ENCODE assay signal across 1 cellular context in genomic region chr6:145508107-145508506, GRCh38.
TF ChIP-seq lines count a peak whose summit lies in the region.

No MANE protein-coding gene starts in this region.

TF ChIP-seq in H1, 55 proteins besides CTCF, POLR2A, EP300 and RAD21 (continued from another document):
- TF ChIP-seq MAX (IDR thresholded peaks at IDR 0.05) (peak; percentile 9; the same call in 1 of the 2 replicates), CEBPB (IDR thresholded peaks at IDR 0.05; ENCODE audit: low read depth, low read length) (no peak), HDAC6 (IDR thresholded peaks at IDR 0.05; ENCODE audit: low read depth, low read length) (no peak), JUN (IDR thresholded peaks at IDR 0.05; ENCODE audit: low read depth, low read length) (no peak), SP4 (IDR thresholded peaks at IDR 0.05; ENCODE audit: low read length) (no peak)
